Comparison of ENCODE assay signal across 8 cellular contexts in genomic region chr1:150560986-150561829, GRCh38. TPM values are rescaled to one million over a fixed set of nuclear protein-coding genes. Genes with fewer than 3 reads are reported as not detected.
DNase-seq lines count a peak whose midpoint lies in the region; ATAC-seq and TF ChIP-seq lines count a peak whose summit lies in the region.

No MANE protein-coding gene starts in this region.

- under 1% methylated on average over 42 of the region's 42 CpGs for WGBS in liver

- peak; percentile 85 to 91 for TF ChIP-seq RAD21 in liver (IDR thresholded peaks at IDR 0.05)

- DNase-seq in GM06990 (ENCODE audit: extremely low read depth, insufficient read length) (peak; percentile 82), NCI-H524 treated with DMSO at 0.1 percent for 48 hours (lab: John Stamatoyannopoulos, UW) (peak; percentile 57), dermis blood vessel endothelial cell (peak; percentile 99)
- DNase-seq in activated CD4-positive, alpha-beta T cell treated with anti-CD3 and anti-CD28 coated beads, Interleukin-2, amount 50 U/mL, for 1 hour: peak; percentile 82
- peak; percentile 85 to 86 for DNase-seq in stimulated activated CD4-positive, alpha-beta T cell treated with anti-CD3 and anti-CD28 coated beads, Interleukin-2, amount 100 ng/mL, for 48 hours

- TF ChIP-seq CTCF in GM06990 (IDR thresholded peaks at IDR 0.05; ENCODE audit: insufficient read depth, low read length, poor library complexity, severe bottlenecking) (peak; percentile 96), liver (IDR thresholded peaks at IDR 0.05; ENCODE audit: low read depth, low read length, missing input control) (peak; percentile 89)

- peak overlapping the region; percentile 82 to 92 for H3K9ac ChIP-seq in liver (ENCODE audit: low read depth in 1 of 2, low read length in 2 of 2)

- peak overlapping the region; percentile 93 to 100 for H3K27ac ChIP-seq in liver (ENCODE audit: low read depth in 1 of 2, low read length in 2 of 2)

- H3K27me3 ChIP-seq in GM06990 (replicated peaks; ENCODE audit: control insufficient read depth, insufficient read depth, low read length) (no peaks in the 10 kb centered on the region), liver (ENCODE audit: control insufficient read depth in 4 of 4, insufficient read depth in 4 of 4, low read length in 3 of 4) (no peaks in the 10 kb centered on the region)

- H3K4me3 ChIP-seq in GM06990 (replicated peaks; ENCODE audit: low read depth, low read length) (peak overlapping the region; percentile 68), liver (ENCODE audit: low read depth in 1 of 3, low read length in 3 of 3) (peak overlapping the region; percentile 36 to 81 (median 67))

- H3K36me3 ChIP-seq in GM06990 (ENCODE audit: control insufficient read depth, insufficient read depth, low read length) (no peaks in the 10 kb centered on the region), liver (ENCODE audit: control insufficient read depth in 4 of 4, insufficient read depth in 3 of 4, low read depth in 1 of 4, low read length in 3 of 4) (peaks cover 0 to 3% (median 0%) of the 10 kb centered on the region in 4 donors)

- no peaks in the 10 kb centered on the region for H3K9me3 ChIP-seq in liver (ENCODE audit: control insufficient read depth in 4 of 4, low read length in 3 of 4)

- ATAC-seq in HG03066 (IDR thresholded peaks at IDR 0.05; ENCODE audit: low read depth, unreplicated experiment) (peak; percentile 41), GM19023 (IDR thresholded peaks at IDR 0.05; ENCODE audit: unreplicated experiment) (no peak)

- H3K4me1 ChIP-seq in liver (ENCODE audit: control insufficient read depth in 4 of 4, insufficient read depth in 4 of 4, low read length in 3 of 4): peaks cover 12 to 56% (median 42%) of the 10 kb centered on the region in 4 donors

TF ChIP-seq in liver, 16 proteins besides CTCF, POLR2A, EP300 and RAD21:
- TF ChIP-seq FOXA1 (IDR thresholded peaks at IDR 0.05): peak; percentile 15
- peak; percentile 46 for TF ChIP-seq REST (IDR thresholded peaks at IDR 0.05)
- peak; percentile 73 to 74 for TF ChIP-seq JUND (IDR thresholded peaks at IDR 0.05)
- TF ChIP-seq FOXA2 (IDR thresholded peaks at IDR 0.05): no peak
- TF ChIP-seq EGR1 (IDR thresholded peaks at IDR 0.05; ENCODE audit: low read depth in 2 of 2): peak; percentile 8 to 27
- TF ChIP-seq TAF1 (conservative IDR thresholded peaks at IDR 0.05): peak; percentile 59
- TF ChIP-seq MAX (IDR thresholded peaks at IDR 0.05): peak; percentile 76
- peak; percentile 82 for TF ChIP-seq NR2F2 (IDR thresholded peaks at IDR 0.05)
- peak; percentile 82 for TF ChIP-seq ATF3 (IDR thresholded peaks at IDR 0.05)
- TF ChIP-seq SP1 (IDR thresholded peaks at IDR 0.05): peak; percentile 85
- no peak for TF ChIP-seq ZBTB33 (IDR thresholded peaks at IDR 0.05)
- peak; percentile 56 for TF ChIP-seq YY1 (IDR thresholded peaks at IDR 0.05)
- peak; percentile 20 for TF ChIP-seq HNF4G (IDR thresholded peaks at IDR 0.05)
- peak; percentile 35 to 43 for TF ChIP-seq HNF4A (conservative IDR thresholded peaks at IDR 0.05)
- no peak for TF ChIP-seq GABPA (IDR thresholded peaks at IDR 0.05 in 1 of 2, conservative IDR thresholded peaks at IDR 0.05 in 1 of 2)
- peak; percentile 49 to 57 for TF ChIP-seq RXRA (IDR thresholded peaks at IDR 0.05)
TF ChIP-seq in liver: peak in this region for 13.

RNA-seq across cellular contexts. Expression of gene ADAMTSL4, which starts 12.0 kb away (rescaled TPM):
- total RNA-seq in dermis blood vessel endothelial cell (0.17 and 0.60 TPM in 2 replicates), liver (10 to 100 TPM in 1 of 2 donors, 1 to 10 TPM in 1; 5.6 to 11.5 TPM)
- 10 to 100 TPM; 11.4 to 12.2 TPM for polyA plus RNA-seq in liver

RNA-seq across cellular contexts. Expression of gene MCL1, which starts 18.2 kb away (rescaled TPM):
- 223 and 316 TPM in 2 replicates for total RNA-seq in dermis blood vessel endothelial cell
- 100 to 1,000 TPM in 1 of 2 donors, 10 to 100 TPM in 1; 94.6 to 181 TPM for total RNA-seq in liver
- 10 to 100 TPM; 23.4 to 65.4 TPM for polyA plus RNA-seq in liver

RNA-seq across cellular contexts. Expression of gene FALEC, which starts 45.7 kb away (rescaled TPM):
- total RNA-seq in dermis blood vessel endothelial cell (not detected in 2 replicates), liver (not detected)
- polyA plus RNA-seq in liver: not detected

RNA-seq across cellular contexts. Expression of gene ECM1, which starts 53.3 kb away (rescaled TPM):
- total RNA-seq in dermis blood vessel endothelial cell (0.19 and 0.34 TPM in 2 replicates), liver (1 to 10 TPM; 5.1 to 8.1 TPM)
- polyA plus RNA-seq in liver: 10 to 100 TPM; 17.0 to 22.5 TPM
